In genomic region chr12:113235976-113236375, GRCh38 we compare ENCODE assay signal across 18 cellular contexts. TPM values are rescaled to one million over a fixed set of nuclear protein-coding genes. Genes with fewer than 3 reads are reported as not detected.
DNase-seq lines count a peak whose midpoint lies in the region; ATAC-seq and TF ChIP-seq lines count a peak whose summit lies in the region.
"Had no signal": no experiment of that assay in that cellular context is flagged by ENCODE, and none has a peak within 500 bp of the region (broad histone marks: within the 10 kb centered on the region; RNA-seq: fewer than 3 reads in every experiment).

No MANE protein-coding gene starts in this region.

- DNase-seq in G401 (ENCODE audit: low spot score) (peak; percentile 68), colonic mucosa (no peak), midbrain (lab: John Stamatoyannopoulos, UW) (peak; percentile 42), stomach (peak; percentile 4), dermis blood vessel endothelial cell (no peak), GM13976 (ENCODE audit: low spot score) (no peak)
- no peak for DNase-seq in activated CD4-positive, alpha-beta T cell treated with anti-CD3 and anti-CD28 coated beads for 1 hour
- DNase-seq: activated gamma-delta T cell; Calu3; HCEC 1CT; MG63; NCI-H187; NCI-H446; NK-92 treated with Interleukin-12 subunit alpha and Interleukin-12 subunit beta, amount 100 ng/mL, for 24 hours; T-cell had no signal

- in situ Hi-C loops in G401 (cut with HindIII; ENCODE audit: low sequenced_read_pairs) (no loop called here), GM13976 (cut with MboI; ENCODE audit: low sequenced_read_pairs, unreplicated experiment) (no loop called here)

- peak overlapping the region; percentile 92 for H3K27ac ChIP-seq in colonic mucosa
- H3K27ac ChIP-seq in stomach: no peak overlapping the region
- H3K27ac ChIP-seq: epithelial cell of prostate had no signal

- H3K27me3 ChIP-seq in colonic mucosa (no peaks in the 10 kb centered on the region), stomach (no peaks in the 10 kb centered on the region)
- H3K27me3 ChIP-seq: MG63 had no signal

- H3K36me3 ChIP-seq in colonic mucosa: peaks cover 5% of the 10 kb centered on the region
- H3K36me3 ChIP-seq in stomach: peaks cover 17 to 62% (median 58%) of the 10 kb centered on the region in 4 donors

- WGBS in stomach, 5 donors: 87 to 96% (median 94%) methylated on average over 6 of the region's 6 CpGs

- H3K4me1 ChIP-seq in colonic mucosa (peaks cover 27% of the 10 kb centered on the region), stomach (peaks cover 11 to 85% (median 30%) of the 10 kb centered on the region in 4 donors)

- H3K4me3 ChIP-seq in colonic mucosa (no peak overlapping the region), stomach (no peak overlapping the region)
- H3K4me3 ChIP-seq: coronary artery, MG63 had no signal

- TF ChIP-seq CTCF in colonic mucosa (IDR thresholded peaks at IDR 0.05) (no peak), stomach (IDR thresholded peaks at IDR 0.05) (no peak), GM13976 (IDR thresholded peaks at IDR 0.05; ENCODE audit: borderline replicate concordance, control extremely low read depth, extremely low read depth, insufficient read depth, missing control alignments) (no peak)

- no peak for TF ChIP-seq POLR2A in stomach (IDR thresholded peaks at IDR 0.05)

- peak overlapping the region in 1 of 2 donors; percentile 52 for H3K9ac ChIP-seq in colonic mucosa (ENCODE audit: low read depth in 2 of 2, low read length in 2 of 2)

- H3K9me3 ChIP-seq in colonic mucosa (no peaks in the 10 kb centered on the region), stomach (no peaks in the 10 kb centered on the region)
- H3K9me3 ChIP-seq: MG63 had no signal

- no peak for ATAC-seq in HG02642 (IDR thresholded peaks at IDR 0.05; ENCODE audit: poor library complexity, unreplicated experiment)
- ATAC-seq: T-cell had no signal

- intact Hi-C loops in colonic mucosa (cut with DNase I) (no loop called here), stomach (cut with DNase I; ENCODE audit: low total_unique reads) (no loop called here)

- TF ChIP-seq EP300 in stomach (IDR thresholded peaks at IDR 0.05): no peak

RNA-seq across cellular contexts. Expression of gene TPCN1, which starts 14.7 kb away (rescaled TPM):
- total RNA-seq in G401 (2014; rRNA removed; shearing (Covaris generic)): 6.9 and 14.3 TPM in 2 replicates
- total RNA-seq in colonic mucosa: 10 to 100 TPM; 55.5 to 85.6 TPM
- 10 to 100 TPM; 15.2 to 78.2 (median 48.4) TPM for total RNA-seq in stomach
- 10 to 100 TPM in 1 of 3 donors, 1 to 10 TPM in 2; 5.8 to 24.2 (median 6.3) TPM for polyA plus RNA-seq in stomach
- total RNA-seq in dermis blood vessel endothelial cell: 11.2 and 15.1 TPM in 2 replicates

RNA-seq across cellular contexts. Expression of gene RITA1, which starts 50.5 kb away (rescaled TPM):
- 63.7 and 69.2 TPM in 2 replicates for total RNA-seq in G401 (2014; rRNA removed; shearing (Covaris generic))
- total RNA-seq in colonic mucosa: 10 to 100 TPM; 13.9 to 26.9 TPM
- total RNA-seq in stomach: 10 to 100 TPM in 2 of 5 donors, 1 to 10 TPM in 3; 4.1 to 19.2 (median 5.0) TPM
- 10 to 100 TPM in 2 of 3 donors, 1 to 10 TPM in 1; 8.4 to 14.3 (median 11.5) TPM for polyA plus RNA-seq in stomach
- 25.0 and 28.3 TPM in 2 replicates for total RNA-seq in dermis blood vessel endothelial cell

RNA-seq across cellular contexts. Expression of gene DDX54, which starts 50.7 kb away (rescaled TPM):
- 63.1 and 130 TPM in 2 replicates for total RNA-seq in G401 (2014; rRNA removed; shearing (Covaris generic))
- total RNA-seq in colonic mucosa (10 to 100 TPM; 54.8 to 98.3 TPM), stomach (100 to 1,000 TPM in 1 of 5 donors, 10 to 100 TPM in 4; 14.6 to 167 (median 41.7) TPM), dermis blood vessel endothelial cell (44.7 and 49.0 TPM in 2 replicates)
- 10 to 100 TPM; 28.5 to 64.6 (median 34.1) TPM for polyA plus RNA-seq in stomach

Comparison
In these comparisons a context has a peak if more than half of its experiments do, and no peak if none do; other contexts are left out.
1. DNase-seq: peak in G401 (single experiment), midbrain (single experiment) and stomach (single experiment); none in colonic mucosa (single experiment), dermis blood vessel endothelial cell (single experiment), GM13976 (single experiment) and activated CD4-positive, alpha-beta T cell treated with anti-CD3 and anti-CD28 coated beads for 1 hour (single experiment).